Comparison of ENCODE assay signal across 8 cellular contexts in genomic region chr17:79294459-79295071, GRCh38.
DNase-seq lines count a peak whose midpoint lies in the region; ATAC-seq and TF ChIP-seq lines count a peak whose summit lies in the region.

No MANE protein-coding gene starts in this region.

- H3K27me3 ChIP-seq in DND-41 (ENCODE audit: insufficient read depth, low read length, poor library complexity) (no peaks in the 10 kb centered on the region), Peyer's patch (no peaks in the 10 kb centered on the region), adrenal gland (peaks cover 15% of the 10 kb centered on the region)

- H3K27ac ChIP-seq in DND-41 (ENCODE audit: low read length) (no peak overlapping the region), Peyer's patch (no peak overlapping the region), adrenal gland (no peak overlapping the region)

- H3K36me3 ChIP-seq in DND-41 (ENCODE audit: insufficient read depth, low read length) (no peaks in the 10 kb centered on the region), Peyer's patch (no peaks in the 10 kb centered on the region), adrenal gland (replicated peaks in 1 of 2) (no peaks in the 10 kb centered on the region)

- H3K9me3 ChIP-seq in DND-41 (ENCODE audit: insufficient read depth, low read length, severe bottlenecking) (no peaks in the 10 kb centered on the region), Peyer's patch (no peaks in the 10 kb centered on the region), adrenal gland (replicated peaks in 1 of 3) (no peaks in the 10 kb centered on the region)

- TF ChIP-seq CTCF in DND-41 (IDR thresholded peaks at IDR 0.05; ENCODE audit: borderline replicate concordance, extremely low read depth, low read length, poor library complexity, severe bottlenecking) = no peak
- no peak for TF ChIP-seq CTCF in Peyer's patch (IDR thresholded peaks at IDR 0.05)
- no peak for TF ChIP-seq CTCF in adrenal gland (IDR thresholded peaks at IDR 0.05)

- ATAC-seq in DND-41 (ENCODE audit: insufficient read depth, low read depth) = peak; percentile 54; the same call in 2 of the 3 replicates
- no peak for ATAC-seq in GM19463 (IDR thresholded peaks at IDR 0.05; ENCODE audit: unreplicated experiment)

- H3K4me3 ChIP-seq in DND-41 (ENCODE audit: low read depth in 1 of 2, low read length in 2 of 2) (no peak overlapping the region), Peyer's patch (no peak overlapping the region), adrenal gland (no peak overlapping the region)

- H3K4me2 ChIP-seq in DND-41 (ENCODE audit: insufficient read depth, low read length) = no peak overlapping the region

- H3K9ac ChIP-seq in DND-41 (ENCODE audit: low read depth, low read length) = no peak overlapping the region

- peaks cover 14% of the 10 kb centered on the region; the same call in 1 of the 2 replicates for H4K20me1 ChIP-seq in DND-41 (ENCODE audit: insufficient read depth, low read length)

- WGBS in adrenal gland, 4 donors = 19 to 26% (median 21%) methylated on average over 22 to 26 of the region's 26 CpGs

- no peak overlapping the region for H2AFZ ChIP-seq in DND-41 (ENCODE audit: low read depth, low read length)

- intact Hi-C loops in adrenal gland (cut with DNase I) = no loop called here

- DNase-seq in DND-41 (peak; percentile 61), Peyer's patch (peak in 2 of 3 donors; percentile 54 to 60), adrenal gland (peak; percentile 48 to 73 (median 62)), islet precursor cell (peak; percentile 95), DMS79 (lab: John Stamatoyannopoulos, UW) (no peak), GDM1 (lab: John Stamatoyannopoulos, UW) (no peak)
- DNase-seq in stimulated activated CD8-positive, alpha-beta memory T cell treated with anti-CD3 and anti-CD28 coated beads, Interleukin-2, amount 100 ng/mL, for 48 hours (ENCODE audit: low read depth in 2 of 2) = peak; percentile 5 to 19

- TF ChIP-seq POLR2A in Peyer's patch (IDR thresholded peaks at IDR 0.05) (no peak), adrenal gland (IDR thresholded peaks at IDR 0.05) (no peak)

- H3K79me2 ChIP-seq in DND-41 (ENCODE audit: insufficient read depth, low read length) = no peaks in the 10 kb centered on the region

- H3K4me1 ChIP-seq in DND-41 (ENCODE audit: insufficient read depth, low read length) (no peaks in the 10 kb centered on the region), Peyer's patch (no peaks in the 10 kb centered on the region), adrenal gland (replicated peaks in 1 of 2) (no peaks in the 10 kb centered on the region)

Comparison
In these comparisons a context has a peak if more than half of its experiments do, and no peak if none do; other contexts are left out.
1. DNase-seq: peak in DND-41 (single experiment), Peyer's patch (2 of 3), adrenal gland (7 of 7), islet precursor cell (single experiment) and stimulated activated CD8-positive, alpha-beta memory T cell treated with anti-CD3 and anti-CD28 coated beads, Interleukin-2, amount 100 ng/mL, for 48 hours (2 of 2); none in DMS79 (single experiment) and GDM1 (single experiment).